In genomic region chr11:65851811-65852507, GRCh38 we compare ENCODE assay signal across 16 cellular contexts. TPM values are rescaled to one million over a fixed set of nuclear protein-coding genes. Genes with fewer than 3 reads are reported as not detected.
DNase-seq lines count a peak whose midpoint lies in the region; ATAC-seq, FAIRE-seq and TF ChIP-seq lines count a peak whose summit lies in the region.
"Had no signal": no experiment of that assay in that cellular context is flagged by ENCODE, and none has a peak within 500 bp of the region (broad histone marks: within the 10 kb centered on the region; RNA-seq: fewer than 3 reads in every experiment).

No MANE protein-coding gene starts in this region.

- no peak for DNase-seq in GM12892 (ENCODE audit: insufficient read length)
- no peak for DNase-seq in SK-N-MC (ENCODE audit: low read depth, low spot score)
- DNase-seq in hepatocyte (ENCODE audit: low spot score): no peak
- DNase-seq in upper lobe of left lung: no peak
- no peak for DNase-seq in NCI-H526 (lab: John Stamatoyannopoulos, UW)
- DNase-seq: C1 segment of cervical spinal cord, foreskin keratinocyte, MG63, NCI-H446 treated with DMSO at 0.1 percent for 48 hours, SHP77 had no signal

- H4K20me1 ChIP-seq in hepatocyte (ENCODE audit: insufficient read depth, poor library complexity, severe bottlenecking): peaks cover 31% of the 10 kb centered on the region

- ATAC-seq in upper lobe of left lung (ENCODE audit: low FRiP score in 2 of 2) (no peak), GM21576 (IDR thresholded peaks at IDR 0.05; ENCODE audit: unreplicated experiment) (no peak), GM19463 (IDR thresholded peaks at IDR 0.05; ENCODE audit: unreplicated experiment) (no peak)
- ATAC-seq: left colon had no signal

- TF ChIP-seq CTCF in 22Rv1 (IDR thresholded peaks at IDR 0.05) (no peak), hepatocyte (IDR thresholded peaks at IDR 0.05; ENCODE audit: poor library complexity) (no peak), upper lobe of left lung (IDR thresholded peaks at IDR 0.05) (no peak)

- no peak overlapping the region for H3K4me2 ChIP-seq in hepatocyte

- H3K4me1 ChIP-seq in hepatocyte (ENCODE audit: insufficient read depth) (peaks cover 29% of the 10 kb centered on the region), upper lobe of left lung (peaks cover 18 to 34% (median 19%) of the 10 kb centered on the region in 4 donors)

- no peak overlapping the region for H2AFZ ChIP-seq in hepatocyte

- FAIRE-seq in GM12892 (lab: Jason Lieb, UNC): no peak

- H3K27ac ChIP-seq in 22Rv1 (0 out of 2 replicates have a peak overlapping the region, but pooled peaks have one; percentile 4), SK-N-MC (0 out of 2 replicates have a peak overlapping the region, but pooled peaks have one; percentile 11), hepatocyte (peak overlapping the region; percentile 88), upper lobe of left lung (no peak overlapping the region)
- H3K27ac ChIP-seq: foreskin keratinocyte, WERI-Rb-1 had no signal

- H3K36me3 ChIP-seq in SK-N-MC (ENCODE audit: insufficient read depth, low read length) (peaks cover 37% of the 10 kb centered on the region), hepatocyte (replicated peaks; ENCODE audit: insufficient read depth, low read depth) (no peaks in the 10 kb centered on the region), upper lobe of left lung (peaks cover 19 to 62% (median 52%) of the 10 kb centered on the region in 4 donors)

- TF ChIP-seq EP300 in upper lobe of left lung (IDR thresholded peaks at IDR 0.05): no peak

- H3K4me3 ChIP-seq in SK-N-MC: no peak overlapping the region
- H3K4me3 ChIP-seq in hepatocyte: no peak overlapping the region
- H3K4me3 ChIP-seq in upper lobe of left lung: no peak overlapping the region
- H3K4me3 ChIP-seq: MG63, spleen had no signal

- no peaks in the 10 kb centered on the region for H3K9me3 ChIP-seq in SK-N-MC (ENCODE audit: low read depth, low read length)
- no peaks in the 10 kb centered on the region for H3K9me3 ChIP-seq in hepatocyte (ENCODE audit: low read depth)
- H3K9me3 ChIP-seq in upper lobe of left lung: peaks cover 0 to 7% (median 0%) of the 10 kb centered on the region in 4 donors

- no peak overlapping the region for H3K9ac ChIP-seq in SK-N-MC (ENCODE audit: insufficient read length)

- H3K27me3 ChIP-seq in hepatocyte: no peaks in the 10 kb centered on the region
- no peaks in the 10 kb centered on the region for H3K27me3 ChIP-seq in upper lobe of left lung
- H3K27me3 ChIP-seq: foreskin keratinocyte, MG63, spleen had no signal

- H3K9me2 ChIP-seq in hepatocyte (replicated peaks; ENCODE audit: insufficient read depth): no peaks in the 10 kb centered on the region

- peaks cover 32% of the 10 kb centered on the region for H3K79me2 ChIP-seq in hepatocyte

- peak; percentile 48 for TF ChIP-seq POLR2A in GM12892 (IDR thresholded peaks at IDR 0.05; ENCODE audit: low read depth, low read length)
- TF ChIP-seq POLR2A in upper lobe of left lung (IDR thresholded peaks at IDR 0.05): no peak

- 95% methylated on average over 10 of the region's 10 CpGs for WGBS in hepatocyte (ENCODE audit: low lambda C conversion rate, missing lambda C conversion rate)
- 89 to 93% methylated on average over 8 to 10 of the region's 10 CpGs for WGBS in upper lobe of left lung, 2 donors

RNA-seq across cellular contexts. Expression of gene CFL1, which starts 6.0 kb away (rescaled TPM):
- 777 TPM for polyA plus RNA-seq in GM12892 (2012; ENCODE audit: missing spikeins)
- total RNA-seq in hepatocyte: 720 and 758 TPM in 2 replicates
- 1,698 and 1,708 TPM in 2 replicates for polyA plus RNA-seq in hepatocyte
- total RNA-seq in upper lobe of left lung: 100 to 1,000 TPM; 358 to 813 (median 768) TPM

RNA-seq across cellular contexts. Expression of gene MUS81, which starts 8.3 kb away (rescaled TPM):
- 51.3 TPM for polyA plus RNA-seq in GM12892 (2012; ENCODE audit: missing spikeins)
- total RNA-seq in hepatocyte (22.3 and 23.8 TPM in 2 replicates), upper lobe of left lung (100 to 1,000 TPM in 1 of 6 donors, 10 to 100 TPM in 5; 41.5 to 182 (median 53.3) TPM)
- 47.0 and 51.7 TPM in 2 replicates for polyA plus RNA-seq in hepatocyte

RNA-seq across cellular contexts. Expression of gene SNX32, which starts 18.2 kb away (rescaled TPM):
- polyA plus RNA-seq in GM12892 (2012; ENCODE audit: missing spikeins): 1.7 TPM
- total RNA-seq in hepatocyte (2.3 and 2.9 TPM in 2 replicates), upper lobe of left lung (under 1 TPM in 2 of 6 donors, not detected in 4; 0.37 to 0.69 TPM)
- polyA plus RNA-seq in hepatocyte: 5.1 and 6.0 TPM in 2 replicates

RNA-seq across cellular contexts. Expression of gene EFEMP2, which starts 20.6 kb away (rescaled TPM):
- 8.5 TPM for polyA plus RNA-seq in GM12892 (2012; ENCODE audit: missing spikeins)
- total RNA-seq in hepatocyte: 65.2 and 69.7 TPM in 2 replicates
- 197 and 230 TPM in 2 replicates for polyA plus RNA-seq in hepatocyte
- 10 to 100 TPM; 28.8 to 79.6 (median 65.3) TPM for total RNA-seq in upper lobe of left lung

RNA-seq across cellular contexts. Expression of gene CTSW, which starts 27.7 kb away (rescaled TPM):
- 2.0 TPM for polyA plus RNA-seq in GM12892 (2012; ENCODE audit: missing spikeins)
- not detected in 2 replicates for total RNA-seq in hepatocyte
- polyA plus RNA-seq in hepatocyte: 0.15 and 0.56 TPM in 2 replicates
- total RNA-seq in upper lobe of left lung: 10 to 100 TPM in 3 of 6 donors, 1 to 10 TPM in 3; 2.1 to 20.7 (median 11.4) TPM
- total RNA-seq: foreskin keratinocyte had no signal
- polyA plus RNA-seq: foreskin keratinocyte had no signal

Comparison
In these comparisons a context has a peak if more than half of its experiments do, and no peak if none do; other contexts are left out.
1. H3K27ac ChIP-seq: peak in 22Rv1 (single experiment), SK-N-MC (single experiment) and hepatocyte (single experiment); none in upper lobe of left lung (0 of 4).